In the genomic region with DNA sequence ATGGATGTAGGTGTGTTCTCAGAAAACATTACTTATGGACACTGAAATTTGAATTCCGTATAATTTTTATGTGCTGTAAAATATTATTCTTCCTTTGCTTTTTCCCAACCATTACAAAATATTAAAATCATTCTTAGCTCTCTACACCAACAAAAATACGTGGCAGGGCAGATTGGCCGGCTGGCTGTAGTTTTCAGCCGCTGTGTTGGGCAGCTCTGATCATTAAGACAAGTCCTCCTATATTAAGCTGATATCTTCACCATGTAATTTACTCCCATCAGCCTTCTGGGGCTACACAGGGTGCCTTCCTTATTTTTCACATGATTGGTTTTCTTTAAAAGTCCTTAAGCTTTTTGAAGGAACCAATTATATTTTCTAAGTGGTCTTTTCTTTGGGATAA, we compare ENCODE assay signal across 23 cellular contexts.
A peak's percentile ranks its signal among the peaks of the same experiment; 100 is the strongest.
DNase-seq lines count a peak whose midpoint lies in the region; FAIRE-seq and TF ChIP-seq lines count a peak whose summit lies in the region.
"Had no signal": no experiment of that assay in that cellular context is flagged by ENCODE, and none has a peak within 500 bp of the region (broad histone marks: within the 10 kb centered on the region; RNA-seq: fewer than 3 reads in every experiment).

No MANE protein-coding gene starts in this region.

- H3F3A ChIP-seq in Loucy (ENCODE audit: low read depth) = no peaks in the 10 kb centered on the region

- no peaks in the 10 kb centered on the region for H3K36me3 ChIP-seq in BE2C
- H3K36me3 ChIP-seq in Loucy (ENCODE audit: insufficient read depth, low read length) = no peaks in the 10 kb centered on the region

- H3K4me3 ChIP-seq in BE2C (ENCODE audit: low read depth, low read length) = no peak overlapping the region
- no peak overlapping the region for H3K4me3 ChIP-seq in Loucy (ENCODE audit: low read length, poor library complexity, severe bottlenecking)
- H3K4me3 ChIP-seq: BLaER1 treated with 17β-estradiol and CSF1 and Interleukin-3, amounts not matched to agents 10 nM and 100 nM; GM12878 had no signal

- no peaks in the 10 kb centered on the region for H4K20me1 ChIP-seq in Loucy (ENCODE audit: insufficient read depth, low read length, poor library complexity, severe bottlenecking)
- H4K20me1 ChIP-seq: BLaER1 treated with 17β-estradiol and CSF1 and Interleukin-3, amounts not matched to agents 10 nM and 100 nM had no signal

- peak overlapping the region; percentile 47 for H3K4me2 ChIP-seq in Loucy (ENCODE audit: low read depth, low read length, poor library complexity, severe bottlenecking)

- H3K9ac ChIP-seq in Loucy (ENCODE audit: low read depth, low read length, poor library complexity, severe bottlenecking) = no peak overlapping the region
- H3K9ac ChIP-seq: BLaER1 treated with 17β-estradiol and CSF1 and Interleukin-3, amounts not matched to agents 10 nM and 100 nM had no signal

- H3K4me1 ChIP-seq in BE2C (no peaks in the 10 kb centered on the region; the same call in 1 of the 2 replicates), Loucy (ENCODE audit: insufficient read depth, low read length, poor library complexity, severe bottlenecking) (peaks cover 9% of the 10 kb centered on the region)
- H3K4me1 ChIP-seq: Caco-2 had no signal

- H2AFZ ChIP-seq in Loucy (ENCODE audit: low read length) = peak overlapping the region; percentile 78; the same call in 1 of the 2 replicates

- no peak for FAIRE-seq in GM12891 (lab: Jason Lieb, UNC)
- FAIRE-seq: A204.1, D721Med, GM12878, GM19239 had no signal

- H3K9me3 ChIP-seq in BE2C (peaks cover 31% of the 10 kb centered on the region), Loucy (ENCODE audit: insufficient read depth, low read depth, low read length) (no peaks in the 10 kb centered on the region)

- no peaks in the 10 kb centered on the region for H3K9me2 ChIP-seq in Loucy (replicated peaks; ENCODE audit: low read depth, low read length)

- no peak for TF ChIP-seq POLR2A in GM12891 (IDR thresholded peaks at IDR 0.05; ENCODE audit: low read depth, low read length)

- DNase-seq in BE2C (peak; percentile 93), NCI-H2227 treated with DMSO at 0.1 percent for 48 hours (lab: John Stamatoyannopoulos, UW) (peak; percentile 92), GM12891 (ENCODE audit: insufficient read length, low spot score) (no peak), NCI-H748 (lab: John Stamatoyannopoulos, UW; ENCODE audit: unreplicated experiment) (no peak), superior temporal gyrus (ENCODE audit: extremely low spot score) (no peak)
- DNase-seq: 8988T; ACHN; Caco-2; Calu3; CD4-positive, alpha-beta T cell; CD8-positive, alpha-beta T cell; DMS153; DMS53; DMS79; DND-41; EL; GDM1 had no signal

- TF ChIP-seq CTCF in BE2C (IDR thresholded peaks at IDR 0.05; ENCODE audit: low read depth, low read length) (no peak), Loucy (conservative IDR thresholded peaks at IDR 0.05; ENCODE audit: low read length) (no peak)

- H3K27me3 ChIP-seq in BE2C (peaks cover 35% of the 10 kb centered on the region), Loucy (ENCODE audit: insufficient read depth, low read length, poor library complexity, severe bottlenecking) (no peaks in the 10 kb centered on the region)
- H3K27me3 ChIP-seq: BLaER1 treated with 17β-estradiol and CSF1 and Interleukin-3, amounts not matched to agents 10 nM and 100 nM had no signal

- H3K79me2 ChIP-seq in Loucy (ENCODE audit: insufficient read depth, low read length) = no peaks in the 10 kb centered on the region

TF ChIP-seq in GM12891, 5 proteins besides CTCF, POLR2A, EP300 and RAD21:
- TF ChIP-seq POU2F2 (IDR thresholded peaks at IDR 0.05; ENCODE audit: low read depth, low read length) (no peak), POLR2AphosphoS5 (IDR thresholded peaks at IDR 0.05; ENCODE audit: low read depth, low read length) (no peak), TAF1 (IDR thresholded peaks at IDR 0.05; ENCODE audit: low read depth, low read length) (no peak), SPI1 (IDR thresholded peaks at IDR 0.05; ENCODE audit: low read depth, low read length) (no peak), PAX5 (IDR thresholded peaks at IDR 0.05; ENCODE audit: insufficient read depth, low read length, severe bottlenecking) (no peak)

Comparison
In these comparisons a context has a peak if more than half of its experiments do, and no peak if none do; other contexts are left out.
1. DNase-seq: peak in BE2C (single experiment) and NCI-H2227 treated with DMSO at 0.1 percent for 48 hours (single experiment); none in GM12891 (single experiment), NCI-H748 (single experiment) and superior temporal gyrus (single experiment).